In genomic region chr3:52926556-52926955, GRCh38 we compare ENCODE assay signal across 19 cellular contexts. TPM values are rescaled to one million over a fixed set of nuclear protein-coding genes. Genes with fewer than 3 reads are reported as not detected.
DNase-seq lines count a peak whose midpoint lies in the region; ATAC-seq, FAIRE-seq and TF ChIP-seq lines count a peak whose summit lies in the region.
"Had no signal": no experiment of that assay in that cellular context is flagged by ENCODE, and none has a peak within 500 bp of the region (broad histone marks: within the 10 kb centered on the region; RNA-seq: fewer than 3 reads in every experiment).

No MANE protein-coding gene starts in this region.

- H3K27me3 ChIP-seq in HepG2 (ENCODE audit: control insufficient read depth in 1 of 2, insufficient read depth in 2 of 2, low read length in 2 of 2) (no peaks in the 10 kb centered on the region), right lobe of liver (no peaks in the 10 kb centered on the region), GM23338 (ENCODE audit: insufficient read depth) (no peaks in the 10 kb centered on the region), K562 (ENCODE audit: control insufficient read depth in 2 of 2, insufficient read depth in 2 of 2, low read length in 2 of 2) (no peaks in the 10 kb centered on the region)

- H3K9me3 Mint-ChIP-seq in GM23338: no peaks in the 10 kb centered on the region
- H3K9me3 Mint-ChIP-seq: CD8-positive, alpha-beta T cell had no signal

- FAIRE-seq in HepG2 (lab: Jason Lieb, UNC) (no peak), K562 (lab: Jason Lieb, UNC) (no peak)
- FAIRE-seq: A204.1, G401.6, GM19239 had no signal

- no peak for TF ChIP-seq EP300 in HepG2 (IDR thresholded peaks at IDR 0.05; ENCODE audit: low read depth in 2 of 2, low read length in 2 of 2)
- TF ChIP-seq EP300 in HepG2 (CRISPR knock-in tag; IDR thresholded peaks at IDR 0.05; ENCODE audit: borderline replicate concordance): no peak
- no peak for TF ChIP-seq EP300 in K562 (IDR thresholded peaks at IDR 0.05; ENCODE audit: low read length)

- H3K4me3 Mint-ChIP-seq in GM23338: no peak overlapping the region
- H3K4me3 Mint-ChIP-seq: CD8-positive, alpha-beta T cell had no signal

- intact Hi-C loops in HepG2 (cut with micrococcal nuclease; ENCODE audit: unreplicated experiment): no loop called here
- intact Hi-C loops in right lobe of liver (cut with DNase I): no loop called here
- intact Hi-C loops in K562 (cut with micrococcal nuclease): no loop called here

- H3K9me3 ChIP-seq in HepG2 (ENCODE audit: low read length) (no peaks in the 10 kb centered on the region), right lobe of liver (no peaks in the 10 kb centered on the region), K562 (replicated peaks; ENCODE audit: control insufficient read depth, insufficient read depth, low read depth, low read length) (no peaks in the 10 kb centered on the region)

- no peak for TF ChIP-seq CTCF in HepG2 (CRISPR knock-in tag; IDR thresholded peaks at IDR 0.05)
- TF ChIP-seq CTCF in right lobe of liver (IDR thresholded peaks at IDR 0.05): no peak
- TF ChIP-seq CTCF in GM23338 (conservative IDR thresholded peaks at IDR 0.05; ENCODE audit: low read depth in 2 of 2): no peak
- TF ChIP-seq CTCF in K562 (IDR thresholded peaks at IDR 0.05 in 2 of 3, conservative IDR thresholded peaks at IDR 0.05 in 1 of 3; ENCODE audit: insufficient read depth in 2 of 3, low read depth in 1 of 3, low read length in 3 of 3): no peak

- 0 out of 2 replicates have a peak overlapping the region, but pooled peaks have one; percentile 6 for H3K27ac Mint-ChIP-seq in GM23338
- H3K27ac Mint-ChIP-seq: CD8-positive, alpha-beta T cell had no signal

- DNase-seq in HepG2 (ENCODE audit: low spot score) (no peak), right lobe of liver (no peak), GM23338 (ENCODE audit: low spot score) (no peak), K562 (ENCODE audit: extremely low read depth in 1 of 4, low spot score in 3 of 4) (no peak)
- DNase-seq in stimulated activated CD4-positive, alpha-beta T cell treated with anti-CD3 and anti-CD28 coated beads, Interleukin-12 subunit alpha, Interleukin-12 subunit beta, amount 100 ng/mL, for 4 hours: no peak
- DNase-seq: AML-193; Calu3; CD8-positive, alpha-beta T cell; DMS 273 treated with DMSO at 0.1 percent for 48 hours; DMS53; HCEC 1CT; Karpas-422; KBM-7 had no signal

- no peak overlapping the region for H3K4me3 ChIP-seq in HepG2 (replicated peaks in 1 of 3; ENCODE audit: insufficient read depth in 1 of 3, low read depth in 2 of 3, low read length in 3 of 3)
- no peak overlapping the region for H3K4me3 ChIP-seq in right lobe of liver
- H3K4me3 ChIP-seq in GM23338: no peak overlapping the region
- no peak overlapping the region for H3K4me3 ChIP-seq in K562

- no peaks in the 10 kb centered on the region; the same call in 2 of the 3 replicates for H3K36me3 Mint-ChIP-seq in GM23338 (ENCODE audit: low read depth)

- 95% methylated on average over 2 of the region's 2 CpGs for WGBS in HepG2 (ENCODE audit: low lambda C conversion rate)
- WGBS in right lobe of liver (ENCODE audit: insufficient coverage, low coverage, low lambda C conversion rate, missing lambda C conversion rate): 100% methylated on average over 1 of the region's 2 CpGs
- WGBS in K562 (ENCODE audit: insufficient coverage, low coverage, missing lambda C conversion rate): 44% methylated on average over 2 of the region's 2 CpGs

- BruUV-seq in HepG2 (replicated peaks; lab: Mats Ljungman, UMichigan): no TSS peak
- no TSS peak for BruUV-seq in K562 (replicated peaks; lab: Mats Ljungman, UMichigan)

- H3K4me2 ChIP-seq in HepG2 (ENCODE audit: low read depth, low read length) (no peak overlapping the region), GM23338 (no peak overlapping the region), K562 (ENCODE audit: insufficient read depth, low read length) (no peak overlapping the region)

- H3K9me2 ChIP-seq in GM23338 (ENCODE audit: insufficient read depth): no peaks in the 10 kb centered on the region

- no peaks in the 10 kb centered on the region for H3K79me2 ChIP-seq in HepG2 (ENCODE audit: insufficient read depth, low read length)
- H3K79me2 ChIP-seq in GM23338 (replicated peaks; ENCODE audit: insufficient read depth): no peaks in the 10 kb centered on the region
- no peaks in the 10 kb centered on the region for H3K79me2 ChIP-seq in K562 (ENCODE audit: control insufficient read depth, insufficient read depth, low read length)

- H3K27ac ChIP-seq in HepG2 (ENCODE audit: extremely low read length, insufficient read depth, low read length): no peak overlapping the region
- H3K27ac ChIP-seq in right lobe of liver: no peak overlapping the region
- H3K27ac ChIP-seq in GM23338 (ENCODE audit: low read depth): no peak overlapping the region
- H3K27ac ChIP-seq in K562 (ENCODE audit: extremely low read depth, low read depth, low read length): no peak overlapping the region
- H3K27ac ChIP-seq: C4-2B had no signal

- POLR2A ChIA-PET in HepG2 (lab: Yijun Ruan, JAX) (no interaction called here), K562 (lab: Yijun Ruan, JAX) (interaction anchor here (0.6 kb wide), 1 partner anchor 88 kb away, joined by 4 read pairs; no protein-coding TSS in a partner anchor)

- TF ChIP-seq POLR2A in HepG2 (IDR thresholded peaks at IDR 0.05; ENCODE audit: insufficient read depth in 1 of 2, low read depth in 2 of 2, low read length in 2 of 2) (no peak), right lobe of liver (IDR thresholded peaks at IDR 0.05) (no peak), K562 (conservative IDR thresholded peaks at IDR 0.05) (no peak)

- TF ChIP-seq RAD21 in HepG2 (CRISPR knock-in tag; IDR thresholded peaks at IDR 0.05) (no peak), K562 (CRISPR knock-in tag; conservative IDR thresholded peaks at IDR 0.05 in 1 of 2, IDR thresholded peaks at IDR 0.05 in 1 of 2) (no peak)

- in situ Hi-C loops in HepG2 (cut with HindIII; ENCODE audit: extremely low pct_ligation_motif_present, low pct_unique_long_range_greater_than_20kb) (no loop called here), K562 (cut with MboI) (no loop called here)

- H3K9ac ChIP-seq in HepG2 (ENCODE audit: insufficient read depth, low read depth, low read length): no peak overlapping the region
- H3K9ac ChIP-seq in K562 (ENCODE audit: insufficient read depth in 1 of 2, low read depth in 2 of 2, low read length in 2 of 2): no peak overlapping the region

- H4K20me1 ChIP-seq in HepG2 (ENCODE audit: insufficient read depth, low read length) (no peaks in the 10 kb centered on the region), GM23338 (replicated peaks; ENCODE audit: insufficient read depth) (no peaks in the 10 kb centered on the region), K562 (replicated peaks; ENCODE audit: control insufficient read depth, insufficient read depth, low read length) (no peaks in the 10 kb centered on the region)

- peaks cover 5% of the 10 kb centered on the region for H3K27me3 Mint-ChIP-seq in GM23338 (ENCODE audit: insufficient read depth, low read depth, poor library complexity)

- H3F3A ChIP-seq in GM23338 (replicated peaks; ENCODE audit: low read depth): no peaks in the 10 kb centered on the region

- H2AFZ ChIP-seq in HepG2 (ENCODE audit: low read length): no peak overlapping the region
- H2AFZ ChIP-seq in GM23338: no peak overlapping the region
- H2AFZ ChIP-seq in K562 (ENCODE audit: low read depth, low read length): no peak overlapping the region

- H3K4me1 ChIP-seq in HepG2 (ENCODE audit: insufficient read depth, low read length): no peaks in the 10 kb centered on the region
- H3K4me1 ChIP-seq in right lobe of liver: peaks cover 0 to 20% (median 3%) of the 10 kb centered on the region in 4 donors
- H3K4me1 ChIP-seq in GM23338 (ENCODE audit: insufficient read depth): no peaks in the 10 kb centered on the region
- H3K4me1 ChIP-seq in K562 (replicated peaks in 1 of 2; ENCODE audit: control insufficient read depth in 2 of 2, insufficient read depth in 2 of 2, low read length in 2 of 2): no peaks in the 10 kb centered on the region; a peak in 1 of 5 replicates

- H3K36me3 ChIP-seq in HepG2 (replicated peaks in 1 of 2; ENCODE audit: control insufficient read depth in 1 of 2, insufficient read depth in 2 of 2, low read length in 2 of 2): peaks cover 6 to 42% of the 10 kb centered on the region in 2 experiments; a peak in 4 of 5 replicates
- H3K36me3 ChIP-seq in right lobe of liver: peaks cover 0 to 4% (median under 1%) of the 10 kb centered on the region in 4 donors
- H3K36me3 ChIP-seq in GM23338 (ENCODE audit: insufficient read depth): no peaks in the 10 kb centered on the region; the same call in 1 of the 2 replicates
- 0 out of 3 replicates have a peak, but pooled peaks cover 2% of the 10 kb centered on the region for H3K36me3 ChIP-seq in K562 (ENCODE audit: control insufficient read depth, insufficient read depth, low read length)

- H3K9me1 ChIP-seq in K562 (ENCODE audit: control insufficient read depth, insufficient read depth, low read length): no peaks in the 10 kb centered on the region

- H3K4me1 Mint-ChIP-seq in GM23338: no peaks in the 10 kb centered on the region

- CTCF ChIA-PET in HepG2 (lab: Yijun Ruan, JAX; ENCODE audit: low intra/inter-chr PET ratio, low total read pairs): no interaction called here
- CTCF ChIA-PET in K562 (lab: Yijun Ruan, JAX; ENCODE audit: low intra/inter-chr PET ratio): no interaction called here

- no peak for ATAC-seq in HepG2
- no peak for ATAC-seq in right lobe of liver
- no peak for ATAC-seq in GM23338
- ATAC-seq in K562: no peak
- no peak for ATAC-seq in HG02840 (IDR thresholded peaks at IDR 0.05; ENCODE audit: low FRiP score, unreplicated experiment)
- no peak for ATAC-seq in HG02763 (IDR thresholded peaks at IDR 0.05; ENCODE audit: unreplicated experiment)
- ATAC-seq: CD8-positive, alpha-beta T cell had no signal

RNA-seq across cellular contexts. Expression of gene STIMATE, which starts 29.2 kb away (rescaled TPM):
- total RNA-seq in HepG2 (2016; rRNA removed; fragmentation: Illumina TruSeq; extraction: Trizol): 8.7 and 11.7 TPM in 2 replicates
- 18.2 and 18.6 TPM in 2 replicates for total RNA-seq in HepG2 (2016; cell fraction: cytosol; rRNA removed; fragmentation: Illumina TruSeq; extraction: Trizol; ENCODE audit: low read depth)
- 7.4 and 13.2 TPM in 2 replicates for total RNA-seq in HepG2 (2016; cell fraction: insoluble cytoplasmic fraction; rRNA removed; fragmentation: Illumina TruSeq; extraction: Trizol)
- total RNA-seq in HepG2 (2016; cell fraction: membrane; rRNA removed; fragmentation: Illumina TruSeq; extraction: Trizol): 22.9 and 26.2 TPM in 2 replicates
- total RNA-seq in HepG2 (2016; cell fraction: nucleus; rRNA removed; fragmentation: Illumina TruSeq; extraction: Trizol): 6.8 and 12.1 TPM in 2 replicates
- 5.7 and 6.2 TPM in 2 replicates for polyA plus RNA-seq in HepG2 (2011; rRNA removed)
- polyA plus RNA-seq in HepG2 (2011; cell fraction: cytosol; rRNA removed): 6.4 and 6.8 TPM in 2 replicates
- polyA plus RNA-seq in HepG2 (2011; cell fraction: nucleus; rRNA removed): 27.8 and 29.6 TPM in 2 replicates
- polyA plus RNA-seq in HepG2 (2012): 5.6 and 5.9 TPM in 2 replicates
- polyA plus RNA-seq in HepG2 (2016; cell fraction: cytosol; fragmentation: Illumina TruSeq; extraction: Trizol; ENCODE audit: low read depth): 28.0 and 29.6 TPM in 2 replicates
- 8.4 and 9.2 TPM in 2 replicates for polyA plus RNA-seq in HepG2 (2016; cell fraction: insoluble cytoplasmic fraction; fragmentation: Illumina TruSeq; extraction: Trizol; ENCODE audit: low read depth)
- polyA plus RNA-seq in HepG2 (2016; cell fraction: membrane; fragmentation: Illumina TruSeq; extraction: Trizol; ENCODE audit: low read depth): 25.4 and 30.7 TPM in 2 replicates
- 12.9 and 17.4 TPM in 2 replicates for polyA plus RNA-seq in HepG2 (2016; cell fraction: nucleus; fragmentation: Illumina TruSeq; extraction: Trizol; ENCODE audit: insufficient read depth, low read depth)
- 11.7 and 11.8 TPM in 2 replicates for polyA minus RNA-seq in HepG2 (2011; rRNA and poly(A)+ RNA removed; ENCODE audit: low replicate concordance)
- polyA minus RNA-seq in HepG2 (2011; cell fraction: cytosol; rRNA and poly(A)+ RNA removed): 6.1 and 8.6 TPM in 2 replicates
- 5.3 and 7.9 TPM in 2 replicates for polyA minus RNA-seq in HepG2 (2011; cell fraction: nucleus; rRNA and poly(A)+ RNA removed)
- total RNA-seq in right lobe of liver: 10 to 100 TPM; 17.4 to 48.5 (median 33.8) TPM
- 23.6 and 24.3 TPM in 2 replicates for total RNA-seq in GM23338 (2014; rRNA removed; shearing (Covaris generic))
- 11.2 and 13.9 TPM in 2 replicates for polyA plus RNA-seq in GM23338 (2016; fragmentation: Nextera tagmentation; extraction: Ambion mirVana)
- 3.2 and 8.5 TPM in 2 replicates for total RNA-seq in K562 (2011; cell fraction: chromatin; rRNA removed; ENCODE audit: low replicate concordance)
- 6.3 and 9.5 TPM in 2 replicates for total RNA-seq in K562 (2011; cell fraction: nucleolus; rRNA removed)
- 7.5 and 13.3 TPM in 2 replicates for total RNA-seq in K562 (2011; cell fraction: nucleoplasm; rRNA removed)
- total RNA-seq in K562 (2014; rRNA removed): 2.9 and 4.9 TPM in 2 replicates
- total RNA-seq in K562 (2014; rRNA removed; fragmentation: Illumina TruSeq; extraction: Trizol): 2.0 and 3.0 TPM in 2 replicates
- 5.1 and 5.2 TPM in 2 replicates for total RNA-seq in K562 (2015; rRNA removed; fragmentation: Illumina TruSeq; extraction: Trizol)
- total RNA-seq in K562 (2021): 5.3 and 6.9 TPM in 2 replicates
- 2.5 and 2.8 TPM in 2 replicates for polyA plus RNA-seq in K562 (2011; rRNA removed)
- polyA plus RNA-seq in K562 (2011; cell fraction: cytosol; rRNA removed): 5.2 and 7.2 TPM in 2 replicates
- 7.9 and 10.5 TPM in 2 replicates for polyA plus RNA-seq in K562 (2011; cell fraction: nucleus; rRNA removed)
- polyA plus RNA-seq in K562 (2012): 4.4 and 17.7 TPM in 2 replicates
- polyA plus RNA-seq in K562 (2014; fragmentation: Illumina TruSeq; extraction: Trizol): 6.3 and 7.7 TPM in 2 replicates
- polyA plus RNA-seq in K562 (2014; fragmentation: Nextera tagmentation; extraction: Ambion mirVana): under 1 TPM; 0.14 to 0.52 TPM
- polyA plus RNA-seq in K562 (2014; rRNA removed): 7.6 and 8.4 TPM in 2 replicates
- 1.5 and 2.1 TPM in 2 replicates for polyA minus RNA-seq in K562 (2011; rRNA and poly(A)+ RNA removed)
- 5.5 TPM in 1 of 2 replicates, not detected in the other for polyA minus RNA-seq in K562 (2011; cell fraction: cytosol; rRNA and poly(A)+ RNA removed)
- 3.1 and 4.2 TPM in 2 replicates for polyA minus RNA-seq in K562 (2011; cell fraction: nucleus; rRNA and poly(A)+ RNA removed)

Comparison
In these comparisons a context has a peak if more than half of its experiments do, and no peak if none do; other contexts are left out.
1. Of the 241 proteins assayed by ChIP-seq in both HepG2 and K562: peak only in HepG2: none; only in K562: MAFG; in both: MAFF and MAFK; in neither: 238.